Comparison of ENCODE assay signal across 34 cellular contexts in the genomic region with DNA sequence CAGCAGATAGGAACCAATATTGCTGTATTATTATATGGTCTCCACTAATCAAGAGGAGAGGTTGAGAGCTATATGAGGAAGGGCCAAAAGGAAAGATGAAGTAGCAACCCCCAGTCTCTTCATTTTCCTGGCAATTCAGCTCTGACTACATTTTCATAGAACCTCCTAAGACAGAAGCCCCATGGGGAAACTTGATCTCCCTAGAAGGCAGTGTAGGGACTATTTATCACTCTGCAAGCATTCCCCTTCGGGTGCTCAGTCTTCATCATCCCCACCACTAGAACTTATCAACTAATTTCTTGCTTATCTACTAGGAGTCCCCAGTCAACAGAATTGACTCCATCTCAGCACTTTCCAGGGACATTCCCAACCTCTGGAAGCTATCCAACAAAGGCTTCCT. TPM values are rescaled to one million over a fixed set of nuclear protein-coding genes. Genes with fewer than 3 reads are reported as not detected.
A peak's percentile ranks its signal among the peaks of the same experiment; 100 is the strongest.
DNase-seq lines count a peak whose midpoint lies in the region; ATAC-seq, FAIRE-seq and TF ChIP-seq lines count a peak whose summit lies in the region.
"Had no signal": no experiment of that assay in that cellular context is flagged by ENCODE, and none has a peak within 500 bp of the region (broad histone marks: within the 10 kb centered on the region; RNA-seq: fewer than 3 reads in every experiment).

No MANE protein-coding gene starts in this region.

- H3K4me3 Mint-ChIP-seq in type B pancreatic cell = no peak overlapping the region
- no peak overlapping the region for H3K4me3 Mint-ChIP-seq in activated naive CD4-positive, alpha-beta T cell treated with anti-CD3 and anti-CD28 coated beads for 36 hours
- H3K4me3 Mint-ChIP-seq: CD4-positive, alpha-beta T cell; H9; nephron; T-helper 2 cell treated with Interferon-gamma antibody and Interleukin-4, amounts not matched to agents 5 μg/mL and 100 μg/mL, for 36 hours had no signal

- no peaks in the 10 kb centered on the region for H3K27me3 Mint-ChIP-seq in type B pancreatic cell
- H3K27me3 Mint-ChIP-seq in activated naive CD4-positive, alpha-beta T cell treated with anti-CD3 and anti-CD28 coated beads for 36 hours (ENCODE audit: low read depth) = no peaks in the 10 kb centered on the region
- H3K27me3 Mint-ChIP-seq: CD4-positive, alpha-beta T cell; stimulated activated naive CD8-positive, alpha-beta T cell treated with anti-CD3 and anti-CD28 coated beads, Interleukin-15, Interleukin-2, amounts not matched to agents 100 ng/mL and 50 ng/mL, for 24 hours had no signal

- H3K27ac Mint-ChIP-seq in type B pancreatic cell = peak overlapping the region; percentile 62
- H3K27ac Mint-ChIP-seq in activated naive CD4-positive, alpha-beta T cell treated with anti-CD3 and anti-CD28 coated beads for 36 hours = no peak overlapping the region
- H3K27ac Mint-ChIP-seq: activated naive CD4-positive, alpha-beta T cell treated with anti-CD3 and anti-CD28 coated beads, Interleukin-2, amount 50 U/mL, for 72 hours; activated T-helper 2 cell treated with anti-CD3 and anti-CD28 coated beads, Interferon-gamma antibody, Interleukin-2, Interleukin-4, amounts not matched to agents 10 μg/mL and 5 μg/mL and 100 μg/mL, durations not matched to agents 14 hours and 24 hours and 36 hours; CD4-positive, alpha-beta T cell; H9; nephron; T-helper 2 cell treated with Interferon-gamma antibody and Interleukin-4, amounts not matched to agents 5 μg/mL and 100 μg/mL, for 36 hours had no signal

- H3K9ac ChIP-seq in HepG2 (ENCODE audit: insufficient read depth, low read depth, low read length) (no peak overlapping the region), OCI-LY3 (ENCODE audit: low read length) (no peak overlapping the region)

- TF ChIP-seq CTCF in HepG2 (CRISPR knock-in tag; IDR thresholded peaks at IDR 0.05) = no peak
- TF ChIP-seq CTCF in right lobe of liver (IDR thresholded peaks at IDR 0.05) = no peak
- TF ChIP-seq CTCF in OCI-LY3 (IDR thresholded peaks at IDR 0.05; ENCODE audit: low read depth, low read length) = no peak
- no peak for TF ChIP-seq CTCF in foreskin keratinocyte (conservative IDR thresholded peaks at IDR 0.05)
- TF ChIP-seq CTCF in type B pancreatic cell (conservative IDR thresholded peaks at IDR 0.05) = no peak

- H4K20me1 ChIP-seq in HepG2 (ENCODE audit: insufficient read depth, low read length) (no peaks in the 10 kb centered on the region), OCI-LY3 (ENCODE audit: insufficient read depth, low read length) (no peaks in the 10 kb centered on the region)

- H2AFZ ChIP-seq in HepG2 (ENCODE audit: low read length) (no peak overlapping the region), OCI-LY3 (ENCODE audit: low read depth, low read length) (peak overlapping the region; percentile 92)

- H3K9me3 Mint-ChIP-seq in type B pancreatic cell = no peaks in the 10 kb centered on the region
- H3K9me3 Mint-ChIP-seq in activated naive CD4-positive, alpha-beta T cell treated with anti-CD3 and anti-CD28 coated beads for 36 hours = no peaks in the 10 kb centered on the region
- H3K9me3 Mint-ChIP-seq: activated naive CD4-positive, alpha-beta T cell treated with anti-CD3 and anti-CD28 coated beads, Interleukin-2, amount 50 U/mL, for 72 hours; activated T-helper 2 cell treated with anti-CD3 and anti-CD28 coated beads, Interferon-gamma antibody, Interleukin-2, Interleukin-4, amounts not matched to agents 10 μg/mL and 5 μg/mL and 100 μg/mL, durations not matched to agents 14 hours and 24 hours and 36 hours; CD4-positive, alpha-beta T cell; H9; nephron; stimulated activated naive CD8-positive, alpha-beta T cell treated with anti-CD3 and anti-CD28 coated beads, Interleukin-15, Interleukin-2, amounts not matched to agents 100 ng/mL and 50 ng/mL, for 24 hours; T-helper 2 cell treated with Interferon-gamma antibody and Interleukin-4, amounts not matched to agents 5 μg/mL and 100 μg/mL, for 36 hours had no signal

- H3K36me3 ChIP-seq in HepG2 (replicated peaks in 1 of 2; ENCODE audit: control insufficient read depth in 1 of 2, insufficient read depth in 2 of 2, low read length in 2 of 2) (no peaks in the 10 kb centered on the region), right lobe of liver (no peaks in the 10 kb centered on the region), OCI-LY3 (replicated peaks; ENCODE audit: low read depth, low read length) (no peaks in the 10 kb centered on the region)
- H3K36me3 ChIP-seq: brain microvascular endothelial cell, lower lobe of right lung, thoracic aorta, vagina, WERI-Rb-1 had no signal

- H3K27me3 ChIP-seq in HepG2 (ENCODE audit: control insufficient read depth in 1 of 2, insufficient read depth in 2 of 2, low read length in 2 of 2) (no peaks in the 10 kb centered on the region), right lobe of liver (no peaks in the 10 kb centered on the region), OCI-LY3 (ENCODE audit: low read depth, low read length) (no peaks in the 10 kb centered on the region), foreskin keratinocyte (no peaks in the 10 kb centered on the region)
- H3K27me3 ChIP-seq: brain microvascular endothelial cell, vagina had no signal

- TF ChIP-seq EP300 in HepG2 (IDR thresholded peaks at IDR 0.05; ENCODE audit: low read depth in 2 of 2, low read length in 2 of 2) (no peak), HepG2 (CRISPR knock-in tag; IDR thresholded peaks at IDR 0.05; ENCODE audit: borderline replicate concordance) (no peak)

- FAIRE-seq in HepG2 (lab: Jason Lieb, UNC) = no peak
- FAIRE-seq: GM19239 had no signal

- WGBS in HepG2 (ENCODE audit: low lambda C conversion rate) = 67% methylated on average over 1 of the region's 1 CpG
- 36% methylated on average over 1 of the region's 1 CpG for WGBS in right lobe of liver (ENCODE audit: insufficient coverage, low coverage, low lambda C conversion rate, missing lambda C conversion rate)

- no peak overlapping the region for H3K4me3 ChIP-seq in HepG2 (replicated peaks in 1 of 3; ENCODE audit: insufficient read depth in 1 of 3, low read depth in 2 of 3, low read length in 3 of 3)
- no peak overlapping the region for H3K4me3 ChIP-seq in right lobe of liver
- peak overlapping the region; percentile 77 for H3K4me3 ChIP-seq in OCI-LY3 (ENCODE audit: low read length)
- H3K4me3 ChIP-seq: lower lobe of right lung, mucosa of descending colon, skin epidermis, thoracic aorta, vagina had no signal

- no peaks in the 10 kb centered on the region for H3K36me3 Mint-ChIP-seq in type B pancreatic cell
- no peaks in the 10 kb centered on the region for H3K36me3 Mint-ChIP-seq in activated naive CD4-positive, alpha-beta T cell treated with anti-CD3 and anti-CD28 coated beads for 36 hours (ENCODE audit: low read depth)
- H3K36me3 Mint-ChIP-seq: activated naive CD4-positive, alpha-beta T cell treated with anti-CD3 and anti-CD28 coated beads, Interleukin-2, amount 50 U/mL, for 72 hours had no signal

- peaks cover 62% of the 10 kb centered on the region for H3K4me1 ChIP-seq in HepG2 (ENCODE audit: insufficient read depth, low read length)
- peaks cover 0 to 10% (median 0%) of the 10 kb centered on the region in 4 donors for H3K4me1 ChIP-seq in right lobe of liver
- H3K4me1 ChIP-seq in OCI-LY3 (ENCODE audit: low read length) = peaks cover 15% of the 10 kb centered on the region
- peaks cover 38% of the 10 kb centered on the region for H3K4me1 ChIP-seq in foreskin keratinocyte
- H3K4me1 ChIP-seq: lower lobe of right lung had no signal

- no peak for ATAC-seq in HepG2
- ATAC-seq in right lobe of liver = no peak
- no peak for ATAC-seq in foreskin keratinocyte
- ATAC-seq in GM21619 (IDR thresholded peaks at IDR 0.05; ENCODE audit: unreplicated experiment) = no peak
- ATAC-seq: activated naive CD4-positive, alpha-beta T cell treated with anti-CD3 and anti-CD28 coated beads, Interleukin-2, amount 50 U/mL, for 72 hours; mucosa of descending colon; Panc1 had no signal

- H3K4me1 Mint-ChIP-seq in type B pancreatic cell (ENCODE audit: unreplicated experiment) = peaks cover 42% of the 10 kb centered on the region
- H3K4me1 Mint-ChIP-seq in activated naive CD4-positive, alpha-beta T cell treated with anti-CD3 and anti-CD28 coated beads for 36 hours (ENCODE audit: low read depth) = no peaks in the 10 kb centered on the region

- TF ChIP-seq POLR2A in HepG2 (IDR thresholded peaks at IDR 0.05; ENCODE audit: insufficient read depth in 1 of 2, low read depth in 2 of 2, low read length in 2 of 2) = no peak
- TF ChIP-seq POLR2A in right lobe of liver (IDR thresholded peaks at IDR 0.05) = no peak

- H3K4me2 ChIP-seq in HepG2 (ENCODE audit: low read depth, low read length) (no peak overlapping the region), OCI-LY3 (ENCODE audit: low read length) (peak overlapping the region; percentile 66)

- POLR2A ChIA-PET in HepG2 (lab: Yijun Ruan, JAX) = interaction anchor here (0.5 to 7.5 kb wide), 4 partner anchors 9 to 37 kb away, joined by 3 to 89 read pairs (median 3); a partner anchor contains a TSS

- intact Hi-C loops in HepG2 (cut with micrococcal nuclease; ENCODE audit: unreplicated experiment) (no loop called here), right lobe of liver (cut with DNase I) (no loop called here)
- intact Hi-C loops in activated naive CD4-positive, alpha-beta T cell treated with anti-CD3 and anti-CD28 coated beads for 36 hours (cut with micrococcal nuclease) = no loop called here

- H3K9me3 ChIP-seq in HepG2 (ENCODE audit: low read length) (no peaks in the 10 kb centered on the region), right lobe of liver (no peaks in the 10 kb centered on the region), OCI-LY3 (ENCODE audit: insufficient read depth, low read length) (no peaks in the 10 kb centered on the region)
- H3K9me3 ChIP-seq: lower lobe of right lung, mucosa of descending colon, thoracic aorta, vagina had no signal

- H3K27ac ChIP-seq in HepG2 (ENCODE audit: extremely low read length, insufficient read depth, low read length) (no peak overlapping the region), right lobe of liver (no peak overlapping the region), OCI-LY3 (ENCODE audit: low read length) (no peak overlapping the region), foreskin keratinocyte (peak overlapping the region; percentile 66)
- H3K27ac ChIP-seq: brain microvascular endothelial cell, lower lobe of right lung, thoracic aorta, vagina, WERI-Rb-1 had no signal

- no peaks in the 10 kb centered on the region for H3K79me2 ChIP-seq in HepG2 (ENCODE audit: insufficient read depth, low read length)
- no peaks in the 10 kb centered on the region for H3K79me2 ChIP-seq in OCI-LY3 (ENCODE audit: low read length)

- in situ Hi-C loops in HepG2 (cut with HindIII; ENCODE audit: extremely low pct_ligation_motif_present, low pct_unique_long_range_greater_than_20kb) = no loop called here

- CTCF ChIA-PET in HepG2 (lab: Yijun Ruan, JAX; ENCODE audit: low intra/inter-chr PET ratio, low total read pairs) = no interaction called here
- CTCF ChIA-PET in activated naive CD4-positive, alpha-beta T cell treated with anti-CD3 and anti-CD28 coated beads for 36 hours (lab: Charles Lee) = interaction anchor here (0.6 to 2.0 kb wide), 4 partner anchors 24 to 427 kb away, joined by 3 to 9 read pairs (median 3); no protein-coding TSS in a partner anchor

- no peak for TF ChIP-seq RAD21 in HepG2 (CRISPR knock-in tag; IDR thresholded peaks at IDR 0.05)

- DNase-seq in HepG2 (ENCODE audit: low spot score) = no peak
- no peak for DNase-seq in right lobe of liver
- DNase-seq in foreskin keratinocyte = no peak
- no peak for DNase-seq in type B pancreatic cell (ENCODE audit: extremely low spot score, unreplicated experiment)
- no peak for DNase-seq in activated naive CD4-positive, alpha-beta T cell treated with anti-CD3 and anti-CD28 coated beads for 36 hours
- DNase-seq in UCSD-AML1 (lab: John Stamatoyannopoulos, UW; ENCODE audit: unreplicated experiment) = no peak
- DNase-seq: activated CD4-positive, alpha-beta T cell treated with anti-CD3 and anti-CD28 coated beads for 48 hours; activated CD8-positive, alpha-beta memory T cell treated with anti-CD3 and anti-CD28 coated beads for 24 hours; activated T-cell treated with anti-CD3 and anti-CD28 coated beads for 4 hours; amygdala; brain microvascular endothelial cell; CD4-positive, alpha-beta T cell; effector CD4-positive, alpha-beta T cell; H9; hippocampal formation; lower lobe of right lung; mucosa of descending colon; NCI-H1048; NCI-H1694; NCI-H526; SHP77 treated with DMSO at 0.1 percent for 48 hours; WERI-Rb-1 had no signal

- no TSS peak for BruUV-seq in HepG2 (replicated peaks; lab: Mats Ljungman, UMichigan)

RNA-seq across cellular contexts. Expression of a gene that starts 25.5 kb away (rescaled TPM):
- total RNA-seq in HepG2 (2016; rRNA removed; fragmentation: Illumina TruSeq; extraction: Trizol) = 112 and 162 TPM in 2 replicates
- 73.1 and 80.6 TPM in 2 replicates for total RNA-seq in HepG2 (2016; cell fraction: cytosol; rRNA removed; fragmentation: Illumina TruSeq; extraction: Trizol; ENCODE audit: low read depth)
- total RNA-seq in HepG2 (2016; cell fraction: insoluble cytoplasmic fraction; rRNA removed; fragmentation: Illumina TruSeq; extraction: Trizol) = 111 and 151 TPM in 2 replicates
- total RNA-seq in HepG2 (2016; cell fraction: membrane; rRNA removed; fragmentation: Illumina TruSeq; extraction: Trizol) = 75.4 and 81.7 TPM in 2 replicates
- total RNA-seq in HepG2 (2016; cell fraction: nucleus; rRNA removed; fragmentation: Illumina TruSeq; extraction: Trizol) = 124 and 131 TPM in 2 replicates
- 17.4 and 20.5 TPM in 2 replicates for polyA plus RNA-seq in HepG2 (2011; rRNA removed)
- polyA plus RNA-seq in HepG2 (2011; cell fraction: cytosol; rRNA removed) = 7.4 and 12.7 TPM in 2 replicates
- polyA plus RNA-seq in HepG2 (2011; cell fraction: nucleus; rRNA removed) = 12.2 and 17.3 TPM in 2 replicates
- polyA plus RNA-seq in HepG2 (2012) = 44.6 and 45.2 TPM in 2 replicates
- polyA plus RNA-seq in HepG2 (2016; cell fraction: cytosol; fragmentation: Illumina TruSeq; extraction: Trizol; ENCODE audit: low read depth) = 5.3 and 6.3 TPM in 2 replicates
- 65.3 and 70.7 TPM in 2 replicates for polyA plus RNA-seq in HepG2 (2016; cell fraction: insoluble cytoplasmic fraction; fragmentation: Illumina TruSeq; extraction: Trizol; ENCODE audit: low read depth)
- polyA plus RNA-seq in HepG2 (2016; cell fraction: membrane; fragmentation: Illumina TruSeq; extraction: Trizol; ENCODE audit: low read depth) = 15.2 and 15.3 TPM in 2 replicates
- 55.0 and 61.2 TPM in 2 replicates for polyA plus RNA-seq in HepG2 (2016; cell fraction: nucleus; fragmentation: Illumina TruSeq; extraction: Trizol; ENCODE audit: insufficient read depth, low read depth)
- 30.6 and 37.6 TPM in 2 replicates for polyA minus RNA-seq in HepG2 (2011; rRNA and poly(A)+ RNA removed; ENCODE audit: low replicate concordance)
- 38.7 and 40.1 TPM in 2 replicates for polyA minus RNA-seq in HepG2 (2011; cell fraction: cytosol; rRNA and poly(A)+ RNA removed)
- polyA minus RNA-seq in HepG2 (2011; cell fraction: nucleus; rRNA and poly(A)+ RNA removed) = 79.4 and 86.2 TPM in 2 replicates
- 10 to 100 TPM; 32.8 to 71.4 (median 44.1) TPM for total RNA-seq in right lobe of liver
- total RNA-seq in foreskin keratinocyte = 79.9 and 85.9 TPM in 2 replicates
- 10.4 and 11.3 TPM in 2 replicates for polyA plus RNA-seq in foreskin keratinocyte
- total RNA-seq in type B pancreatic cell (ENCODE audit: low replicate concordance) = 77.2 and 86.4 TPM in 2 replicates
- total RNA-seq in activated naive CD4-positive, alpha-beta T cell treated with anti-CD3 and anti-CD28 coated beads for 36 hours = 10 to 100 TPM; 35.3 to 40.0 TPM

RNA-seq across cellular contexts. Expression of a gene that starts 34.4 kb away (rescaled TPM):
- total RNA-seq in HepG2 (2016; rRNA removed; fragmentation: Illumina TruSeq; extraction: Trizol) = 407 and 447 TPM in 2 replicates
- total RNA-seq in HepG2 (2016; cell fraction: cytosol; rRNA removed; fragmentation: Illumina TruSeq; extraction: Trizol; ENCODE audit: low read depth) = 184 and 192 TPM in 2 replicates
- total RNA-seq in HepG2 (2016; cell fraction: insoluble cytoplasmic fraction; rRNA removed; fragmentation: Illumina TruSeq; extraction: Trizol) = 393 and 407 TPM in 2 replicates
- total RNA-seq in HepG2 (2016; cell fraction: membrane; rRNA removed; fragmentation: Illumina TruSeq; extraction: Trizol) = 419 and 431 TPM in 2 replicates
- total RNA-seq in HepG2 (2016; cell fraction: nucleus; rRNA removed; fragmentation: Illumina TruSeq; extraction: Trizol) = 242 and 265 TPM in 2 replicates
- 419 and 492 TPM in 2 replicates for polyA plus RNA-seq in HepG2 (2011; rRNA removed)
- polyA plus RNA-seq in HepG2 (2011; cell fraction: cytosol; rRNA removed) = 522 and 613 TPM in 2 replicates
- 339 and 378 TPM in 2 replicates for polyA plus RNA-seq in HepG2 (2011; cell fraction: nucleus; rRNA removed)
- polyA plus RNA-seq in HepG2 (2012) = 339 and 364 TPM in 2 replicates
- polyA plus RNA-seq in HepG2 (2016; cell fraction: cytosol; fragmentation: Illumina TruSeq; extraction: Trizol; ENCODE audit: low read depth) = 232 and 234 TPM in 2 replicates
- 393 and 446 TPM in 2 replicates for polyA plus RNA-seq in HepG2 (2016; cell fraction: insoluble cytoplasmic fraction; fragmentation: Illumina TruSeq; extraction: Trizol; ENCODE audit: low read depth)
- 384 and 399 TPM in 2 replicates for polyA plus RNA-seq in HepG2 (2016; cell fraction: membrane; fragmentation: Illumina TruSeq; extraction: Trizol; ENCODE audit: low read depth)
- 372 and 382 TPM in 2 replicates for polyA plus RNA-seq in HepG2 (2016; cell fraction: nucleus; fragmentation: Illumina TruSeq; extraction: Trizol; ENCODE audit: insufficient read depth, low read depth)
- 730 and 1,221 TPM in 2 replicates for polyA minus RNA-seq in HepG2 (2011; rRNA and poly(A)+ RNA removed; ENCODE audit: low replicate concordance)
- 306 and 309 TPM in 2 replicates for polyA minus RNA-seq in HepG2 (2011; cell fraction: cytosol; rRNA and poly(A)+ RNA removed)
- polyA minus RNA-seq in HepG2 (2011; cell fraction: nucleus; rRNA and poly(A)+ RNA removed) = 166 and 188 TPM in 2 replicates
- total RNA-seq in right lobe of liver = 100 to 1,000 TPM in 5 of 6 experiments, 10 to 100 TPM in 1; 66.5 to 142 (median 111) TPM
- 228 and 254 TPM in 2 replicates for total RNA-seq in foreskin keratinocyte
- 234 and 257 TPM in 2 replicates for polyA plus RNA-seq in foreskin keratinocyte
- total RNA-seq in type B pancreatic cell (ENCODE audit: low replicate concordance) = 242 and 342 TPM in 2 replicates
- total RNA-seq in activated naive CD4-positive, alpha-beta T cell treated with anti-CD3 and anti-CD28 coated beads for 36 hours = 100 to 1,000 TPM; 258 to 261 TPM
